ENCODE assay signal across 14 cellular contexts in the genomic region with DNA sequence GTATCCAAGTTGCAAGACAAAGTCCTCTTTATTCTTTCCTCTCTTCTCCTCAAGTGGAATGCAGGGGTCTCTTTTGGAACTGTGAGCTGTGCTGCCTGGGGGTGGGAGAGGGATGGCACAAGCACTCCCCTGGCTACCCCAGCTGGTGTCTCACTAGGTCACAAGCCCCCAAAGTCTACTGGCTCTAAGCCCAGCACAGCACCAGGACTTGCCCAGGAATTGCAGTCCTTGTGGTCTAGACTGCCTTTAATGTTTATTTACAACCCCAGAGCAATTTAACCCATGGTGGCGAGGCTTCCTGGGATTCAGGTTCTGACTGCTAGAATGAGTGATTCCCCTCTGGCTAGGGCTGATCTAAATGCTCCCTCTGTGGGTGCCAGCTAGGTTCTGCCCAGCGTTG.
DNase-seq lines count a peak whose midpoint lies in the region; ATAC-seq and TF ChIP-seq lines count a peak whose summit lies in the region.
"Had no signal": no experiment of that assay in that cellular context is flagged by ENCODE, and none has a peak within 500 bp of the region (broad histone marks: within the 10 kb centered on the region; RNA-seq: fewer than 3 reads in every experiment).

No MANE protein-coding gene starts in this region.

- H3K9ac ChIP-seq in DND-41 (ENCODE audit: low read depth, low read length) = no peak overlapping the region
- H3K9ac ChIP-seq: BLaER1 treated with 17β-estradiol and CSF1 and Interleukin-3, amounts not matched to agents 10 nM and 100 nM had no signal

- H3K4me2 ChIP-seq in DND-41 (ENCODE audit: insufficient read depth, low read length) = no peak overlapping the region
- H3K4me2 ChIP-seq: BLaER1 treated with 17β-estradiol and CSF1 and Interleukin-3, amounts not matched to agents 10 nM and 100 nM had no signal

- TF ChIP-seq CTCF in DND-41 (IDR thresholded peaks at IDR 0.05; ENCODE audit: borderline replicate concordance, extremely low read depth, low read length, poor library complexity, severe bottlenecking) (no peak), HEK293 (tag by site-specific recombination; IDR thresholded peaks at IDR 0.05) (no peak), astrocyte of the spinal cord (IDR thresholded peaks at IDR 0.05; ENCODE audit: low read depth, low read length) (no peak)

- no peak overlapping the region for H2AFZ ChIP-seq in DND-41 (ENCODE audit: low read depth, low read length)

- no peaks in the 10 kb centered on the region for H3K27me3 ChIP-seq in DND-41 (ENCODE audit: insufficient read depth, low read length, poor library complexity)
- H3K27me3 ChIP-seq: BLaER1 treated with 17β-estradiol and CSF1 and Interleukin-3, amounts not matched to agents 10 nM and 100 nM had no signal

- no peaks in the 10 kb centered on the region for H3K36me3 ChIP-seq in DND-41 (ENCODE audit: insufficient read depth, low read length)
- no peaks in the 10 kb centered on the region for H3K36me3 ChIP-seq in HEK293 (ENCODE audit: control insufficient read depth in 2 of 2, insufficient read depth in 1 of 2, low read length in 2 of 2)
- H3K36me3 ChIP-seq: BLaER1 treated with 17β-estradiol and CSF1 and Interleukin-3, amounts not matched to agents 10 nM and 100 nM had no signal

- H3K4me3 ChIP-seq in DND-41 (ENCODE audit: low read depth in 1 of 2, low read length in 2 of 2) = no peak overlapping the region
- no peak overlapping the region for H3K4me3 ChIP-seq in HEK293 (ENCODE audit: low read depth, low read length)
- H3K4me3 ChIP-seq in astrocyte of the spinal cord (ENCODE audit: low read depth, low read length) = no peak overlapping the region
- H3K4me3 ChIP-seq: BLaER1 treated with 17β-estradiol and CSF1 and Interleukin-3, amounts not matched to agents 10 nM and 100 nM had no signal

- no peaks in the 10 kb centered on the region for H4K20me1 ChIP-seq in DND-41 (ENCODE audit: insufficient read depth, low read length)
- H4K20me1 ChIP-seq: BLaER1 treated with 17β-estradiol and CSF1 and Interleukin-3, amounts not matched to agents 10 nM and 100 nM had no signal

- CTCF ChIA-PET in HEK293 (lab: Yijun Ruan, JAX) = no interaction called here

- no peak overlapping the region for H3K27ac ChIP-seq in DND-41 (ENCODE audit: low read length)
- H3K27ac ChIP-seq in HEK293 (ENCODE audit: extremely low read depth, low read depth, low read length) = no peak overlapping the region
- H3K27ac ChIP-seq: BLaER1 treated with 17β-estradiol and CSF1 and Interleukin-3, amounts not matched to agents 10 nM and 100 nM had no signal

- H3K4me1 ChIP-seq in DND-41 (ENCODE audit: insufficient read depth, low read length) (peaks cover 14% of the 10 kb centered on the region), HEK293 (ENCODE audit: control insufficient read depth, insufficient read depth, low read length) (peaks cover 5% of the 10 kb centered on the region; the same call in 1 of the 2 replicates)
- H3K4me1 ChIP-seq: BLaER1 treated with 17β-estradiol and CSF1 and Interleukin-3, amounts not matched to agents 10 nM and 100 nM had no signal

- POLR2A ChIA-PET in HEK293 (lab: Yijun Ruan, JAX) = no interaction called here

- no peaks in the 10 kb centered on the region for H3K79me2 ChIP-seq in DND-41 (ENCODE audit: insufficient read depth, low read length)

- DNase-seq in DND-41 = peak; percentile 19
- peak; percentile 39 for DNase-seq in astrocyte of the spinal cord (ENCODE audit: low read depth, low spot score)
- peak; percentile 88 for DNase-seq in islet precursor cell
- DNase-seq in GF-D8 (lab: John Stamatoyannopoulos, UW) = no peak
- no peak for DNase-seq in GM19238 (ENCODE audit: insufficient read length, low spot score)
- no peak for DNase-seq in stimulated activated CD4-positive, alpha-beta T cell treated with anti-CD3 and anti-CD28 coated beads, Interleukin-15, amount 100 ng/mL, for 24 hours
- DNase-seq: DMS 273 treated with DMSO at 0.1 percent for 48 hours, KG1, NCI-H1092 treated with DMSO at 0.1 percent for 48 hours, NCI-H1694, NCI-H446 had no signal

- peaks cover 2% of the 10 kb centered on the region for H3K9me3 ChIP-seq in DND-41 (ENCODE audit: insufficient read depth, low read length, severe bottlenecking)
- no peaks in the 10 kb centered on the region for H3K9me3 ChIP-seq in HEK293 (ENCODE audit: control insufficient read depth, insufficient read depth, low read depth, low read length)

- in situ Hi-C loops in astrocyte of the spinal cord (cut with HindIII; ENCODE audit: low sequenced_read_pairs) = no loop called here

- ATAC-seq in DND-41 (ENCODE audit: insufficient read depth, low read depth) (no peak), GM18909 (IDR thresholded peaks at IDR 0.05; ENCODE audit: poor library complexity, unreplicated experiment) (no peak)

TF ChIP-seq in HEK293, 187 proteins besides CTCF, POLR2A, EP300 and RAD21:
- no peak for TF ChIP-seq ZNF76 (tag by site-specific recombination; IDR thresholded peaks at IDR 0.05; ENCODE audit: borderline replicate concordance, low read depth)
- TF ChIP-seq ZIC2 (tag by site-specific recombination; IDR thresholded peaks at IDR 0.05) = peak; percentile 56

Comparison
In these comparisons a context has a peak if more than half of its experiments do, and no peak if none do; other contexts are left out.
1. DNase-seq: peak in DND-41 (single experiment), astrocyte of the spinal cord (single experiment) and islet precursor cell (single experiment); none in GF-D8 (single experiment), GM19238 (single experiment) and stimulated activated CD4-positive, alpha-beta T cell treated with anti-CD3 and anti-CD28 coated beads, Interleukin-15, amount 100 ng/mL, for 24 hours (single experiment).